Comparison of ENCODE assay signal across 1 cellular context in genomic region chr12:4538207-4539160, GRCh38.
TF ChIP-seq lines count a peak whose summit lies in the region.

Gene RAD51AP1 (plus strand): TSS chr12:4538890. CDS start chr12:4538940, 50 bp downstream.

TF ChIP-seq in HepG2, 621 proteins besides CTCF, POLR2A, EP300 and RAD21 (continued from another document and continues in another):
- TF ChIP-seq, protein P1, sequence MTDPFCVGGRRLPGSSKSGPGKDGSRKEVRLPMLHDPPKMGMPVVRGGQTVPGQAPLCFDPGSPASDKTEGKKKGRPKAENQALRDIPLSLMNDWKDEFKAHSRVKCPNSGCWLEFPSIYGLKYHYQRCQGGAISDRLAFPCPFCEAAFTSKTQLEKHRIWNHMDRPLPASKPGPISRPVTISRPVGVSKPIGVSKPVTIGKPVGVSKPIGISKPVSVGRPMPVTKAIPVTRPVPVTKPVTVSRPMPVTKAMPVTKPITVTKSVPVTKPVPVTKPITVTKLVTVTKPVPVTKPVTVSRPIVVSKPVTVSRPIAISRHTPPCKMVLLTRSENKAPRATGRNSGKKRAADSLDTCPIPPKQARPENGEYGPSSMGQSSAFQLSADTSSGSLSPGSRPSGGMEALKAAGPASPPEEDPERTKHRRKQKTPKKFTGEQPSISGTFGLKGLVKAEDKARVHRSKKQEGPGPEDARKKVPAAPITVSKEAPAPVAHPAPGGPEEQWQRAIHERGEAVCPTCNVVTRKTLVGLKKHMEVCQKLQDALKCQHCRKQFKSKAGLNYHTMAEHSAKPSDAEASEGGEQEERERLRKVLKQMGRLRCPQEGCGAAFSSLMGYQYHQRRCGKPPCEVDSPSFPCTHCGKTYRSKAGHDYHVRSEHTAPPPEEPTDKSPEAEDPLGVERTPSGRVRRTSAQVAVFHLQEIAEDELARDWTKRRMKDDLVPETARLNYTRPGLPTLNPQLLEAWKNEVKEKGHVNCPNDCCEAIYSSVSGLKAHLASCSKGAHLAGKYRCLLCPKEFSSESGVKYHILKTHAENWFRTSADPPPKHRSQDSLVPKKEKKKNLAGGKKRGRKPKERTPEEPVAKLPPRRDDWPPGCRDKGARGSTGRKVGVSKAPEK (CRISPR knock-in tag; IDR thresholded peaks at IDR 0.05; ENCODE audit: borderline replicate concordance): no peak
- TF ChIP-seq ZNF772 (CRISPR knock-in tag; IDR thresholded peaks at IDR 0.05) (no peak), ZFAT (CRISPR knock-in tag; conservative IDR thresholded peaks at IDR 0.05) (peak; percentile 100), ZNF547 (CRISPR knock-in tag; IDR thresholded peaks at IDR 0.05) (no peak), SIX4 (CRISPR knock-in tag; IDR thresholded peaks at IDR 0.05) (no peak), TOE1 (CRISPR knock-in tag; IDR thresholded peaks at IDR 0.05) (peak; percentile 35; the same call in 1 of the 2 replicates), ZNF331 (CRISPR knock-in tag; IDR thresholded peaks at IDR 0.05) (peak; percentile 60; the same call in 1 of the 2 replicates), SP2 (CRISPR knock-in tag; IDR thresholded peaks at IDR 0.05) (peak; percentile 94), ZBTB7B (CRISPR knock-in tag; IDR thresholded peaks at IDR 0.05) (peak; percentile 55; the same call in 1 of the 2 replicates), ZSCAN9 (CRISPR knock-in tag; IDR thresholded peaks at IDR 0.05; ENCODE audit: borderline replicate concordance) (peak; percentile 62; the same call in 1 of the 2 replicates), ZNF121 (CRISPR knock-in tag; IDR thresholded peaks at IDR 0.05) (no peak), NFKB2 (CRISPR knock-in tag; IDR thresholded peaks at IDR 0.05; ENCODE audit: borderline replicate concordance) (no peak; the same call in 1 of the 2 replicates), HINFP (CRISPR knock-in tag; IDR thresholded peaks at IDR 0.05; ENCODE audit: low read depth) (peak; percentile 19; the same call in 1 of the 2 replicates), ZNF235 (CRISPR knock-in tag; IDR thresholded peaks at IDR 0.05; ENCODE audit: borderline replicate concordance) (no peak), ZNF841 (CRISPR knock-in tag; IDR thresholded peaks at IDR 0.05; ENCODE audit: borderline replicate concordance) (no peak), GTF2F1 (IDR thresholded peaks at IDR 0.05; ENCODE audit: low read length) (no peak), HDAC6 (IDR thresholded peaks at IDR 0.05; ENCODE audit: low read depth, low read length) (no peak), ETS1 (CRISPR knock-in tag; IDR thresholded peaks at IDR 0.05) (no peak), ESRRA (CRISPR knock-in tag; IDR thresholded peaks at IDR 0.05; ENCODE audit: low read depth) (no peak), KLF11 (CRISPR knock-in tag; IDR thresholded peaks at IDR 0.05) (no peak), FOSL2 (CRISPR knock-in tag; IDR thresholded peaks at IDR 0.05) (peak; percentile 5; the same call in 1 of the 2 replicates), KDM5B (CRISPR knock-in tag; IDR thresholded peaks at IDR 0.05; ENCODE audit: borderline replicate concordance) (peak; percentile 81; the same call in 1 of the 2 replicates), CENPX (CRISPR knock-in tag; IDR thresholded peaks at IDR 0.05) (no peak), MTF1 (CRISPR knock-in tag; IDR thresholded peaks at IDR 0.05) (no peak), ZSCAN31 (CRISPR knock-in tag; IDR thresholded peaks at IDR 0.05; ENCODE audit: low read depth) (no peak), ZNF343 (CRISPR knock-in tag; IDR thresholded peaks at IDR 0.05) (peak; percentile 52; the same call in 1 of the 2 replicates), DMAP1 (CRISPR knock-in tag; IDR thresholded peaks at IDR 0.05) (peak; percentile 85; the same call in 1 of the 2 replicates), PRMT3 (CRISPR knock-in tag; IDR thresholded peaks at IDR 0.05; ENCODE audit: borderline replicate concordance, low read depth) (no peak), BCLAF1 (IDR thresholded peaks at IDR 0.05) (no peak), ZNF503 (CRISPR knock-in tag; IDR thresholded peaks at IDR 0.05) (no peak; the same call in 1 of the 2 replicates), MEIS1 (CRISPR knock-in tag; IDR thresholded peaks at IDR 0.05; ENCODE audit: borderline replicate concordance) (peak; percentile 46; the same call in 1 of the 2 replicates), FOXP4 (CRISPR knock-in tag; IDR thresholded peaks at IDR 0.05) (0 out of 2 replicates have a peak, but pooled peaks have one; percentile 20), ZFP41 (CRISPR knock-in tag; IDR thresholded peaks at IDR 0.05; ENCODE audit: borderline replicate concordance) (no peak)
- TF ChIP-seq, protein P2, sequence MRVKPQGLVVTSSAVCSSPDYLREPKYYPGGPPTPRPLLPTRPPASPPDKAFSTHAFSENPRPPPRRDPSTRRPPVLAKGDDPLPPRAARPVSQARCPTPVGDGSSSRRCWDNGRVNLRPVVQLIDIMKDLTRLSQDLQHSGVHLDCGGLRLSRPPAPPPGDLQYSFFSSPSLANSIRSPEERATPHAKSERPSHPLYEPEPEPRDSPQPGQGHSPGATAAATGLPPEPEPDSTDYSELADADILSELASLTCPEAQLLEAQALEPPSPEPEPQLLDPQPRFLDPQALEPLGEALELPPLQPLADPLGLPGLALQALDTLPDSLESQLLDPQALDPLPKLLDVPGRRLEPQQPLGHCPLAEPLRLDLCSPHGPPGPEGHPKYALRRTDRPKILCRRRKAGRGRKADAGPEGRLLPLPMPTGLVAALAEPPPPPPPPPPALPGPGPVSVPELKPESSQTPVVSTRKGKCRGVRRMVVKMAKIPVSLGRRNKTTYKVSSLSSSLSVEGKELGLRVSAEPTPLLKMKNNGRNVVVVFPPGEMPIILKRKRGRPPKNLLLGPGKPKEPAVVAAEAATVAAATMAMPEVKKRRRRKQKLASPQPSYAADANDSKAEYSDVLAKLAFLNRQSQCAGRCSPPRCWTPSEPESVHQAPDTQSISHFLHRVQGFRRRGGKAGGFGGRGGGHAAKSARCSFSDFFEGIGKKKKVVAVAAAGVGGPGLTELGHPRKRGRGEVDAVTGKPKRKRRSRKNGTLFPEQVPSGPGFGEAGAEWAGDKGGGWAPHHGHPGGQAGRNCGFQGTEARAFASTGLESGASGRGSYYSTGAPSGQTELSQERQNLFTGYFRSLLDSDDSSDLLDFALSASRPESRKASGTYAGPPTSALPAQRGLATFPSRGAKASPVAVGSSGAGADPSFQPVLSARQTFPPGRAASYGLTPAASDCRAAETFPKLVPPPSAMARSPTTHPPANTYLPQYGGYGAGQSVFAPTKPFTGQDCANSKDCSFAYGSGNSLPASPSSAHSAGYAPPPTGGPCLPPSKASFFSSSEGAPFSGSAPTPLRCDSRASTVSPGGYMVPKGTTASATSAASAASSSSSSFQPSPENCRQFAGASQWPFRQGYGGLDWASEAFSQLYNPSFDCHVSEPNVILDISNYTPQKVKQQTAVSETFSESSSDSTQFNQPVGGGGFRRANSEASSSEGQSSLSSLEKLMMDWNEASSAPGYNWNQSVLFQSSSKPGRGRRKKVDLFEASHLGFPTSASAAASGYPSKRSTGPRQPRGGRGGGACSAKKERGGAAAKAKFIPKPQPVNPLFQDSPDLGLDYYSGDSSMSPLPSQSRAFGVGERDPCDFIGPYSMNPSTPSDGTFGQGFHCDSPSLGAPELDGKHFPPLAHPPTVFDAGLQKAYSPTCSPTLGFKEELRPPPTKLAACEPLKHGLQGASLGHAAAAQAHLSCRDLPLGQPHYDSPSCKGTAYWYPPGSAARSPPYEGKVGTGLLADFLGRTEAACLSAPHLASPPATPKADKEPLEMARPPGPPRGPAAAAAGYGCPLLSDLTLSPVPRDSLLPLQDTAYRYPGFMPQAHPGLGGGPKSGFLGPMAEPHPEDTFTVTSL (CRISPR knock-in tag; IDR thresholded peaks at IDR 0.05; ENCODE audit: borderline replicate concordance): no peak
